24 cellular contexts compared by ENCODE assay signal in genomic region chr3:24184528-24185176, GRCh38.
"Had no signal": no experiment of that assay in that cellular context is flagged by ENCODE, and none has a peak within 500 bp of the region (broad histone marks: within the 10 kb centered on the region; RNA-seq: fewer than 3 reads in every experiment).

No MANE protein-coding gene starts in this region.

- H3K27me3 ChIP-seq: body of pancreas, cardiac muscle cell, colonic mucosa, ovary, stomach, tibial artery had no signal

- H3K4me3 ChIP-seq: body of pancreas, cardiac muscle cell, colonic mucosa, ovary, stomach, tibial artery had no signal

- H3K4me1 ChIP-seq: colonic mucosa had no signal

- H3K36me3 ChIP-seq: cardiac muscle cell, colonic mucosa, ovary, stomach, tibial artery had no signal

- H3K9me3 ChIP-seq: body of pancreas, colonic mucosa, ovary, stomach, tibial artery had no signal

- DNase-seq: activated CD4-positive, alpha-beta T cell treated with anti-CD3 and anti-CD28 coated beads for 4 hours; activated CD4-positive, alpha-beta T cell treated with anti-CD3 and anti-CD28 coated beads, Interleukin-2, amount 50 U/mL, for 4 hours; activated naive CD4-positive, alpha-beta T cell; activated T-cell treated with anti-CD3 and anti-CD28 coated beads for 4 hours; activated T-cell treated with anti-CD3 and anti-CD28 coated beads, Interleukin-2, amount 50 U/mL, for 72 hours; body of pancreas; cerebellar nuclear complex; colonic mucosa; effector CD8-positive, alpha-beta T cell; head of caudate nucleus; hippocampal formation; left cardiac atrium; mammary epithelial cell; naive thymus-derived CD4-positive, alpha-beta T cell; ovary; retina; stimulated activated CD4-positive, alpha-beta T cell treated with anti-CD3 and anti-CD28 coated beads, Interleukin-15, amount 100 ng/mL, for 24 hours; stimulated activated CD4-positive, alpha-beta T cell treated with anti-CD3 and anti-CD28 coated beads, Interleukin-2, amount 100 ng/mL, for 24 hours; stimulated activated naive B cell treated with anti-CD40 and anti-IgM and Interleukin-4, amounts not matched to agents 10 μg/mL and 1 μg/mL and 100 μg/mL, for 72 hours; stomach; T-cell; tibial artery had no signal

- ATAC-seq: activated naive CD4-positive, alpha-beta T cell treated with anti-CD3 and anti-CD28 coated beads, Interleukin-2, amount 50 U/mL, for 72 hours; activated T-cell treated with anti-CD3 and anti-CD28 coated beads, Interleukin-2, amount 50 U/mL, for 72 hours; body of pancreas; naive thymus-derived CD4-positive, alpha-beta T cell; stimulated activated naive B cell treated with anti-CD40 and anti-IgM and Interleukin-4, amounts not matched to agents 10 μg/mL and 1 μg/mL and 100 μg/mL, for 72 hours; T-cell had no signal

- H3K27ac ChIP-seq: body of pancreas, cardiac muscle cell, colonic mucosa, ovary had no signal
